17 cellular contexts compared by ENCODE assay signal in the genomic region with DNA sequence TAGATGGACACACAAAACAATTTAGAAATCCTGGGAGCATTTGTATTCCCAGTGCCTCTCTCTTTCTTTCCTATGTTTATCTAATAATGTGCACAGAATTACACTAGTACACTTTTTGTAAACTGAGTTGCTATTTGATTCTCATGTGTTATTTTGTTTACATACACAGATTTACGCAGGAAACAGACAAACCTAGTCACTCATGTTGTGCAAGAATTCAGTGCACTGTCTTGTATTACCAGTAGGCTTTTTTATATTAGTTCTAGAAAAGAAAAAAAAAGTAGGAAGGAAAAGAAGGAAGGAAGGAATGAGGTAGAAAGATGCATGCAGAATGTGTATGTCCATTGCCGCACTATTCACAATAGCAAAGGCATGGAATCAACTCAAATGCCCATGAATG.
DNase-seq lines count a peak whose midpoint lies in the region; ATAC-seq and TF ChIP-seq lines count a peak whose summit lies in the region.
"Had no signal": no experiment of that assay in that cellular context is flagged by ENCODE, and none has a peak within 500 bp of the region (broad histone marks: within the 10 kb centered on the region; RNA-seq: fewer than 3 reads in every experiment).

No MANE protein-coding gene starts in this region.

- no peaks in the 10 kb centered on the region for H3K36me3 ChIP-seq in PC-3 (ENCODE audit: low read depth, low read length)
- H3K36me3 ChIP-seq in mammary epithelial cell (ENCODE audit: insufficient read depth, low read length), result no peaks in the 10 kb centered on the region
- no peaks in the 10 kb centered on the region for H3K36me3 ChIP-seq in esophagus (ENCODE audit: control insufficient read depth in 2 of 2, insufficient read depth in 2 of 2, low read length in 1 of 2)
- H3K36me3 ChIP-seq in mesenchymal stem cell (ENCODE audit: control insufficient read depth in 1 of 2, insufficient read depth in 2 of 2, low read depth in 1 of 2, low read length in 2 of 2), result no peaks in the 10 kb centered on the region
- H3K36me3 ChIP-seq: BLaER1, HAP-1 had no signal

- TF ChIP-seq CTCF in PC-3 (conservative IDR thresholded peaks at IDR 0.05; ENCODE audit: low read depth, low read length) (no peak), mammary epithelial cell (conservative IDR thresholded peaks at IDR 0.05 in 1 of 2, IDR thresholded peaks at IDR 0.05 in 1 of 2; ENCODE audit: extremely low read depth in 1 of 2, insufficient read depth in 1 of 2, low read depth in 1 of 2, low read length in 2 of 2) (no peak)

- POLR2A ChIA-PET in PC-3 (lab: Charles Lee; ENCODE audit: unreplicated experiment), result no interaction called here

- 79% methylated on average over 1 of the region's 2 CpGs for WGBS in mammary epithelial cell (ENCODE audit: low coverage, missing lambda C conversion rate)
- WGBS in esophagus, 2 donors, result 81 to 87% methylated on average over 2 of the region's 2 CpGs
- WGBS in mesenchymal stem cell, result 100% methylated on average over 1 of the region's 2 CpGs

- no peak overlapping the region for H2BK12ac ChIP-seq in mesenchymal stem cell (ENCODE audit: low read length in 2 of 2)

- no peak overlapping the region for H3K23ac ChIP-seq in mesenchymal stem cell (ENCODE audit: low read length in 2 of 2)

- H3K4me1 ChIP-seq in PC-3 (ENCODE audit: insufficient read depth, low read length), result peaks cover 3% of the 10 kb centered on the region; the same call in 1 of the 2 replicates
- peaks cover 23% of the 10 kb centered on the region for H3K4me1 ChIP-seq in mammary epithelial cell (ENCODE audit: insufficient read depth, low read length)
- no peaks in the 10 kb centered on the region for H3K4me1 ChIP-seq in esophagus (ENCODE audit: control insufficient read depth in 2 of 2, insufficient read depth in 2 of 2, low read length in 1 of 2)
- no peaks in the 10 kb centered on the region for H3K4me1 ChIP-seq in mesenchymal stem cell (ENCODE audit: control insufficient read depth, insufficient read depth, low read depth, low read length)
- H3K4me1 ChIP-seq: BLaER1, HAP-1 had no signal

- ATAC-seq in PC-3, result no peak
- ATAC-seq in HG02678 (IDR thresholded peaks at IDR 0.05; ENCODE audit: unreplicated experiment), result no peak
- ATAC-seq in HG03354 (IDR thresholded peaks at IDR 0.05; ENCODE audit: poor library complexity, severe bottlenecking, unreplicated experiment), result no peak
- no peak for ATAC-seq in left ventricle myocardium superior
- ATAC-seq: CD8-positive, alpha-beta T cell had no signal

- H3K18ac ChIP-seq in mesenchymal stem cell (ENCODE audit: low read depth in 1 of 2, low read length in 2 of 2), result no peak overlapping the region

- H3K27ac ChIP-seq in PC-3 (ENCODE audit: low read length), result peak overlapping the region; percentile 69
- H3K27ac ChIP-seq in mammary epithelial cell (ENCODE audit: insufficient read depth, low read depth, low read length), result peak overlapping the region; percentile 95
- H3K27ac ChIP-seq in esophagus (ENCODE audit: low read depth in 2 of 2, low read length in 1 of 2), result peak overlapping the region; percentile 87 to 96
- H3K27ac ChIP-seq in mesenchymal stem cell (ENCODE audit: low read length, poor library complexity, severe bottlenecking), result no peak overlapping the region
- H3K27ac ChIP-seq: BLaER1, GM23248 had no signal

- BruUV-seq in PC-3 (replicated peaks; lab: Mats Ljungman, UMichigan) (no TSS peak), mammary epithelial cell (replicated peaks; lab: Mats Ljungman, UMichigan) (no TSS peak)

- no peaks in the 10 kb centered on the region for H3K9me2 ChIP-seq in PC-3 (replicated peaks; ENCODE audit: low read length)

- DNase-seq in PC-3 (no peak), mammary epithelial cell (no peak), mesenchymal stem cell (peak; percentile 15), NCI-H2081 (lab: John Stamatoyannopoulos, UW) (no peak), left ventricle myocardium superior (no peak)
- DNase-seq: 8988T; Calu3; CD8-positive, alpha-beta T cell; DMS 273 treated with DMSO at 0.1 percent for 48 hours; DMS53; GM23248; IMR-90 had no signal

- in situ Hi-C loops in mammary epithelial cell (cut with MboI; ENCODE audit: low sequenced_read_pairs in 2 of 2), result no loop called here

- H3K4me3 ChIP-seq in PC-3 (ENCODE audit: low read length), result no peak overlapping the region
- H3K4me3 ChIP-seq in mammary epithelial cell (replicated peaks in 1 of 3; ENCODE audit: insufficient read depth in 1 of 3, low read depth in 2 of 3, low read length in 3 of 3), result peak overlapping the region in 1 of 3 experiments; percentile 3
- no peak overlapping the region for H3K4me3 ChIP-seq in esophagus (ENCODE audit: low read depth in 1 of 2, low read length in 2 of 2)
- no peak overlapping the region for H3K4me3 ChIP-seq in mesenchymal stem cell (ENCODE audit: insufficient read depth in 1 of 2, low read depth in 1 of 2, low read length in 2 of 2)
- H3K4me3 ChIP-seq: BLaER1, GM23248, HAP-1 had no signal

- no peaks in the 10 kb centered on the region; the same call in 1 of the 2 replicates for H3K9me3 ChIP-seq in PC-3 (ENCODE audit: low read length)
- H3K9me3 ChIP-seq in mammary epithelial cell (replicated peaks; ENCODE audit: insufficient read depth, low read length), result peaks cover 10% of the 10 kb centered on the region
- peaks cover 0 to 2% of the 10 kb centered on the region in 2 donors for H3K9me3 ChIP-seq in esophagus (ENCODE audit: control insufficient read depth in 2 of 2, insufficient read depth in 1 of 2, low read depth in 1 of 2, low read length in 1 of 2)
- no peaks in the 10 kb centered on the region for H3K9me3 ChIP-seq in mesenchymal stem cell (ENCODE audit: control insufficient read depth, low read length)
- H3K9me3 ChIP-seq: BLaER1 had no signal

- H3K4me2 ChIP-seq in PC-3 (ENCODE audit: low read length), result no peak overlapping the region
- peak overlapping the region; percentile 80 for H3K4me2 ChIP-seq in mammary epithelial cell (ENCODE audit: insufficient read depth, low read depth, low read length)
- no peak overlapping the region for H3K4me2 ChIP-seq in mesenchymal stem cell (ENCODE audit: low read length, poor library complexity, severe bottlenecking)
- H3K4me2 ChIP-seq: BLaER1 had no signal

- intact Hi-C loops in PC-3 (cut with micrococcal nuclease), result no loop called here
- intact Hi-C loops in mammary epithelial cell (cut with micrococcal nuclease), result loop anchor here (2.0 to 10.0 kb wide), 5 partner anchors 26 to 1238 kb away; no protein-coding TSS in a partner anchor
- intact Hi-C loops in left ventricle myocardium superior (cut with micrococcal nuclease), result no loop called here

- H2BK120ac ChIP-seq in mesenchymal stem cell (ENCODE audit: low read depth, low read length), result no peak overlapping the region

- no peak overlapping the region for H2AK5ac ChIP-seq in mesenchymal stem cell (ENCODE audit: low read length, severe bottlenecking)

- no peaks in the 10 kb centered on the region for H3K79me1 ChIP-seq in mesenchymal stem cell (replicated peaks; ENCODE audit: low read length, poor library complexity, severe bottlenecking)

- H2BK5ac ChIP-seq in mesenchymal stem cell (ENCODE audit: low read depth, low read length, poor library complexity, severe bottlenecking), result no peak overlapping the region

- no peaks in the 10 kb centered on the region for H3F3A ChIP-seq in PC-3 (ENCODE audit: low read length, unreplicated experiment)

- H2AFZ ChIP-seq in PC-3 (ENCODE audit: low read length) (no peak overlapping the region), mammary epithelial cell (ENCODE audit: low read depth, low read length) (peak overlapping the region; percentile 79), mesenchymal stem cell (ENCODE audit: low read depth, low read length) (no peak overlapping the region)
- H2AFZ ChIP-seq: GM23248 had no signal

- H3K14ac ChIP-seq in mesenchymal stem cell (ENCODE audit: low read length in 2 of 2), result no peak overlapping the region

- CTCF ChIA-PET in PC-3 (lab: Charles Lee) (no interaction called here), mammary epithelial cell (lab: Charles Lee; ENCODE audit: low non-redundant PET) (no interaction called here)

- no peak overlapping the region for H4K91ac ChIP-seq in mesenchymal stem cell (ENCODE audit: low read length)

- H2BK15ac ChIP-seq in mesenchymal stem cell (ENCODE audit: low read depth, poor library complexity, severe bottlenecking), result no peak overlapping the region

- H3K4ac ChIP-seq in mesenchymal stem cell (ENCODE audit: low read depth in 1 of 2, low read length in 2 of 2), result no peak overlapping the region

- no peaks in the 10 kb centered on the region for H3K27me3 ChIP-seq in PC-3 (ENCODE audit: low read length)
- H3K27me3 ChIP-seq in mammary epithelial cell (ENCODE audit: insufficient read depth, low read length), result no peaks in the 10 kb centered on the region
- H3K27me3 ChIP-seq in esophagus (ENCODE audit: control insufficient read depth in 1 of 2, insufficient read depth in 2 of 2, low read length in 2 of 2), result no peaks in the 10 kb centered on the region
- no peaks in the 10 kb centered on the region for H3K27me3 ChIP-seq in mesenchymal stem cell (ENCODE audit: control insufficient read depth in 1 of 2, insufficient read depth in 1 of 2, low read length in 2 of 2)
- H3K27me3 ChIP-seq: BLaER1 had no signal

- H3K79me2 ChIP-seq in PC-3 (ENCODE audit: low read length) (no peaks in the 10 kb centered on the region), mammary epithelial cell (ENCODE audit: insufficient read depth, low read length) (peaks cover 13% of the 10 kb centered on the region)

- dilution Hi-C loops in mammary epithelial cell (cut with HindIII; ENCODE audit: low sequenced_read_pairs), result no loop called here

- no peaks in the 10 kb centered on the region for H4K20me1 ChIP-seq in PC-3 (ENCODE audit: low read length)
- no peaks in the 10 kb centered on the region for H4K20me1 ChIP-seq in mammary epithelial cell (ENCODE audit: insufficient read depth, low read length)
- H4K20me1 ChIP-seq: BLaER1 had no signal

- H3K9ac ChIP-seq in PC-3 (ENCODE audit: low read length), result no peak overlapping the region
- H3K9ac ChIP-seq in mammary epithelial cell (ENCODE audit: insufficient read depth, low read length), result peak overlapping the region; percentile 68
- peak overlapping the region; percentile 12 for H3K9ac ChIP-seq in mesenchymal stem cell (ENCODE audit: low read length)
- H3K9ac ChIP-seq: BLaER1, GM23248 had no signal

- no peak overlapping the region for H4K8ac ChIP-seq in mesenchymal stem cell (ENCODE audit: low read length)
